ENCODE assay signal across 1 cellular context in the genomic region with DNA sequence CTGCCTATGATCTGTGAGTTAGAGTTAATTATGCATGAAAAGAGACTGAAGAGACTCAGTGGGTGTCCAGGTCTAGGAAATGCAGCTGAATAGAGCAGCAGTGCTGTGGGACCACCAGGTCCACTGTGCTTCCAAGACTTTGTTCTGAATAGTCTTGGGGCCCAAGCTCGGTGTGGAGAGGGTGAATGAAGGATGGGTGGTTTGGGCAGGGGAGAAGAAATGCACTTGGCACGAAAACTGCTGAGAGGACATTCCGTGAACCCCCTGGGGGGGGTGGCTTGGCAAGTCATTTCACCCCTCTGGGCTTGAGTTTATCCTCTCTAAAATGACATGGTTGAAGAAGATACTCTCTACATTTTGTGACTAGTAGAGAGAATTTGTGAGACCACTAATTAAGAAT.
A peak's percentile ranks its signal among the peaks of the same experiment; 100 is the strongest.
TF ChIP-seq lines count a peak whose summit lies in the region.

No MANE protein-coding gene starts in this region.

TF ChIP-seq in HEK293, 187 proteins besides CTCF, POLR2A, EP300 and RAD21:
- TF ChIP-seq, protein P1, sequence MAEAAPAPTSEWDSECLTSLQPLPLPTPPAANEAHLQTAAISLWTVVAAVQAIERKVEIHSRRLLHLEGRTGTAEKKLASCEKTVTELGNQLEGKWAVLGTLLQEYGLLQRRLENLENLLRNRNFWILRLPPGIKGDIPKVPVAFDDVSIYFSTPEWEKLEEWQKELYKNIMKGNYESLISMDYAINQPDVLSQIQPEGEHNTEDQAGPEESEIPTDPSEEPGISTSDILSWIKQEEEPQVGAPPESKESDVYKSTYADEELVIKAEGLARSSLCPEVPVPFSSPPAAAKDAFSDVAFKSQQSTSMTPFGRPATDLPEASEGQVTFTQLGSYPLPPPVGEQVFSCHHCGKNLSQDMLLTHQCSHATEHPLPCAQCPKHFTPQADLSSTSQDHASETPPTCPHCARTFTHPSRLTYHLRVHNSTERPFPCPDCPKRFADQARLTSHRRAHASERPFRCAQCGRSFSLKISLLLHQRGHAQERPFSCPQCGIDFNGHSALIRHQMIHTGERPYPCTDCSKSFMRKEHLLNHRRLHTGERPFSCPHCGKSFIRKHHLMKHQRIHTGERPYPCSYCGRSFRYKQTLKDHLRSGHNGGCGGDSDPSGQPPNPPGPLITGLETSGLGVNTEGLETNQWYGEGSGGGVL (tag by site-specific recombination; IDR thresholded peaks at IDR 0.05): no peak
- TF ChIP-seq ZNF341 (tag by site-specific recombination; IDR thresholded peaks at IDR 0.05; ENCODE audit: low read depth) (peak; percentile 47), ZNF221 (tag by site-specific recombination; IDR thresholded peaks at IDR 0.05; ENCODE audit: borderline replicate concordance) (no peak), MZF1 (tag by site-specific recombination; IDR thresholded peaks at IDR 0.05; ENCODE audit: borderline replicate concordance) (no peak), ZIC2 (tag by site-specific recombination; IDR thresholded peaks at IDR 0.05) (peak; percentile 48; the same call in 1 of the 2 replicates), ZNF416 (tag by site-specific recombination; IDR thresholded peaks at IDR 0.05) (no peak)
- TF ChIP-seq, protein P2, sequence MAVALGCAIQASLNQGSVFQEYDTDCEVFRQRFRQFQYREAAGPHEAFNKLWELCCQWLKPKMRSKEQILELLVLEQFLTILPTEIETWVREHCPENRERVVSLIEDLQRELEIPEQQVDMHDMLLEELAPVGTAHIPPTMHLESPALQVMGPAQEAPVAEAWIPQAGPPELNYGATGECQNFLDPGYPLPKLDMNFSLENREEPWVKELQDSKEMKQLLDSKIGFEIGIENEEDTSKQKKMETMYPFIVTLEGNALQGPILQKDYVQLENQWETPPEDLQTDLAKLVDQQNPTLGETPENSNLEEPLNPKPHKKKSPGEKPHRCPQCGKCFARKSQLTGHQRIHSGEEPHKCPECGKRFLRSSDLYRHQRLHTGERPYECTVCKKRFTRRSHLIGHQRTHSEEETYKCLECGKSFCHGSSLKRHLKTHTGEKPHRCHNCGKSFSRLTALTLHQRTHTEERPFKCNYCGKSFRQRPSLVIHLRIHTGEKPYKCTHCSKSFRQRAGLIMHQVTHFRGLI (tag by site-specific recombination; IDR thresholded peaks at IDR 0.05): no peak
- TF ChIP-seq, protein P3, sequence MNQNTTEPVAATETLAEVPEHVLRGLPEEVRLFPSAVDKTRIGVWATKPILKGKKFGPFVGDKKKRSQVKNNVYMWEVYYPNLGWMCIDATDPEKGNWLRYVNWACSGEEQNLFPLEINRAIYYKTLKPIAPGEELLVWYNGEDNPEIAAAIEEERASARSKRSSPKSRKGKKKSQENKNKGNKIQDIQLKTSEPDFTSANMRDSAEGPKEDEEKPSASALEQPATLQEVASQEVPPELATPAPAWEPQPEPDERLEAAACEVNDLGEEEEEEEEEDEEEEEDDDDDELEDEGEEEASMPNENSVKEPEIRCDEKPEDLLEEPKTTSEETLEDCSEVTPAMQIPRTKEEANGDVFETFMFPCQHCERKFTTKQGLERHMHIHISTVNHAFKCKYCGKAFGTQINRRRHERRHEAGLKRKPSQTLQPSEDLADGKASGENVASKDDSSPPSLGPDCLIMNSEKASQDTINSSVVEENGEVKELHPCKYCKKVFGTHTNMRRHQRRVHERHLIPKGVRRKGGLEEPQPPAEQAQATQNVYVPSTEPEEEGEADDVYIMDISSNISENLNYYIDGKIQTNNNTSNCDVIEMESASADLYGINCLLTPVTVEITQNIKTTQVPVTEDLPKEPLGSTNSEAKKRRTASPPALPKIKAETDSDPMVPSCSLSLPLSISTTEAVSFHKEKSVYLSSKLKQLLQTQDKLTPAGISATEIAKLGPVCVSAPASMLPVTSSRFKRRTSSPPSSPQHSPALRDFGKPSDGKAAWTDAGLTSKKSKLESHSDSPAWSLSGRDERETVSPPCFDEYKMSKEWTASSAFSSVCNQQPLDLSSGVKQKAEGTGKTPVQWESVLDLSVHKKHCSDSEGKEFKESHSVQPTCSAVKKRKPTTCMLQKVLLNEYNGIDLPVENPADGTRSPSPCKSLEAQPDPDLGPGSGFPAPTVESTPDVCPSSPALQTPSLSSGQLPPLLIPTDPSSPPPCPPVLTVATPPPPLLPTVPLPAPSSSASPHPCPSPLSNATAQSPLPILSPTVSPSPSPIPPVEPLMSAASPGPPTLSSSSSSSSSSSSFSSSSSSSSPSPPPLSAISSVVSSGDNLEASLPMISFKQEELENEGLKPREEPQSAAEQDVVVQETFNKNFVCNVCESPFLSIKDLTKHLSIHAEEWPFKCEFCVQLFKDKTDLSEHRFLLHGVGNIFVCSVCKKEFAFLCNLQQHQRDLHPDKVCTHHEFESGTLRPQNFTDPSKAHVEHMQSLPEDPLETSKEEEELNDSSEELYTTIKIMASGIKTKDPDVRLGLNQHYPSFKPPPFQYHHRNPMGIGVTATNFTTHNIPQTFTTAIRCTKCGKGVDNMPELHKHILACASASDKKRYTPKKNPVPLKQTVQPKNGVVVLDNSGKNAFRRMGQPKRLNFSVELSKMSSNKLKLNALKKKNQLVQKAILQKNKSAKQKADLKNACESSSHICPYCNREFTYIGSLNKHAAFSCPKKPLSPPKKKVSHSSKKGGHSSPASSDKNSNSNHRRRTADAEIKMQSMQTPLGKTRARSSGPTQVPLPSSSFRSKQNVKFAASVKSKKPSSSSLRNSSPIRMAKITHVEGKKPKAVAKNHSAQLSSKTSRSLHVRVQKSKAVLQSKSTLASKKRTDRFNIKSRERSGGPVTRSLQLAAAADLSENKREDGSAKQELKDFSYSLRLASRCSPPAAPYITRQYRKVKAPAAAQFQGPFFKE (tag by site-specific recombination; IDR thresholded peaks at IDR 0.05; ENCODE audit: borderline replicate concordance): no peak
- TF ChIP-seq, protein P4, sequence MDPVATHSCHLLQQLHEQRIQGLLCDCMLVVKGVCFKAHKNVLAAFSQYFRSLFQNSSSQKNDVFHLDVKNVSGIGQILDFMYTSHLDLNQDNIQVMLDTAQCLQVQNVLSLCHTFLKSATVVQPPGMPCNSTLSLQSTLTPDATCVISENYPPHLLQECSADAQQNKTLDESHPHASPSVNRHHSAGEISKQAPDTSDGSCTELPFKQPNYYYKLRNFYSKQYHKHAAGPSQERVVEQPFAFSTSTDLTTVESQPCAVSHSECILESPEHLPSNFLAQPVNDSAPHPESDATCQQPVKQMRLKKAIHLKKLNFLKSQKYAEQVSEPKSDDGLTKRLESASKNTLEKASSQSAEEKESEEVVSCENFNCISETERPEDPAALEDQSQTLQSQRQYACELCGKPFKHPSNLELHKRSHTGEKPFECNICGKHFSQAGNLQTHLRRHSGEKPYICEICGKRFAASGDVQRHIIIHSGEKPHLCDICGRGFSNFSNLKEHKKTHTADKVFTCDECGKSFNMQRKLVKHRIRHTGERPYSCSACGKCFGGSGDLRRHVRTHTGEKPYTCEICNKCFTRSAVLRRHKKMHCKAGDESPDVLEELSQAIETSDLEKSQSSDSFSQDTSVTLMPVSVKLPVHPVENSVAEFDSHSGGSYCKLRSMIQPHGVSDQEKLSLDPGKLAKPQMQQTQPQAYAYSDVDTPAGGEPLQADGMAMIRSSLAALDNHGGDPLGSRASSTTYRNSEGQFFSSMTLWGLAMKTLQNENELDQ (tag by site-specific recombination; IDR thresholded peaks at IDR 0.05; ENCODE audit: low read depth): no peak
TF ChIP-seq in HEK293: peak in this region for 2.
